ENCODE assay signal across 29 cellular contexts in the genomic region with DNA sequence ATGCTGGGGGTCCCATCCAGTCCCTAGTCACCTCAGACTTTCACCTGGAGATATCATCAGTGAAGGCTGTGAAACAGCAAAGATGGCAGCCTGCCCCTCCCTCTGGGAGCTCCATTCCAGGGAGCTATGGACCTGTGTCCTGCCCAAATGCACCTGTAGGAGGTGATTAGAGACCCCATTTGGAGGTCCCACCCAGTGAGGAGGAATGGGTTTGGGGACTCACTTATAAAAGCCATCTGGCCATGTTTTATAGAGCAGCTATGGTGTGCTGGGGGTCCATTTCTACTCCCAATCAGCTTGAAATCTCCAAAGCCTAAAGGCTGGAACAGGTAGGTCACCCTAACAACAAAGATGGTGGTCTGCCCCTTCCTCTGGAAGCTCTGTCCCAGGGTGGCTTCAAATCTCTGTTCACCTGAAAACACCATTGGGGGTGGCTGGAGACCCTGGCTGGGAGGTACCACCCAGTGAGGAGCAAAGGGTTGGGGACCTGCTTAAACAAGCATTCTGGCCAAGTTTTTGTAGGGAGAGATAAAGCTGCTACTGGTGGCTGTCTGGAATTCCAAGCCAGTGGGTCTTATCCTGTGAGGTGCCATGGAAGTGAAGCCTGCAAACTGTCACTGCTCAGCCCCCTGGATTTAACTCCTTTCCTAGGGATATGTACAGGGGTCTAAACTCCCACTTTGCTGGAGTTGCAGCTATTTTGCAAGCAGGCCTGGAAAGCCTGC.
"Had no signal": no experiment of that assay in that cellular context is flagged by ENCODE, and none has a peak within 500 bp of the region (broad histone marks: within the 10 kb centered on the region; RNA-seq: fewer than 3 reads in every experiment).

No MANE protein-coding gene starts in this region.

- H3K27me3 ChIP-seq: adrenal gland, ascending aorta, body of pancreas, brain microvascular endothelial cell, breast epithelium, cardiac muscle cell had no signal

- H3K9me3 ChIP-seq: adrenal gland, body of pancreas had no signal

- H3K27ac ChIP-seq: adrenal gland, ascending aorta, body of pancreas, brain microvascular endothelial cell, breast epithelium, cardiac muscle cell had no signal

- H3K4me1 ChIP-seq: adrenal gland, ascending aorta, body of pancreas, breast epithelium had no signal

- H3K4me3 ChIP-seq: adrenal gland, ascending aorta, body of pancreas, breast epithelium, cardiac muscle cell had no signal

- H3K36me3 ChIP-seq: adrenal gland, ascending aorta, brain microvascular endothelial cell, breast epithelium, cardiac muscle cell had no signal

- DNase-seq: activated effector memory CD4-positive, alpha-beta T cell treated with anti-CD3 and anti-CD28 coated beads, Interleukin-2, amount 50 U/mL, for 16 hours; activated effector memory CD4-positive, alpha-beta T cell treated with Interleukin-2 at 50 U/mL for 16 hours; activated gamma-delta T cell; activated gamma-delta T cell treated with Interleukin-2 at 50 U/mL for 16 hours; activated naive CD4-positive, alpha-beta T cell; activated naive CD4-positive, alpha-beta T cell treated with anti-CD3 and anti-CD28 coated beads for 36 hours; activated naive CD4-positive, alpha-beta T cell treated with anti-CD3 and anti-CD28 coated beads, Interleukin-2, amount 10 ng/mL, durations not matched to agents 7 days and 5 days; activated naive CD4-positive, alpha-beta T cell treated with anti-CD3 and anti-CD28 coated beads, Interleukin-2, amount 50 U/mL, for 16 hours; activated naive CD4-positive, alpha-beta T cell treated with Interleukin-2 at 50 U/mL for 16 hours; activated naive CD8-positive, alpha-beta T cell treated with anti-CD3 and anti-CD28 coated beads for 36 hours; activated naive CD8-positive, alpha-beta T cell treated with anti-CD3 and anti-CD28 coated beads, Interleukin-2, amount 10 ng/mL, durations not matched to agents 7 days and 5 days; activated naive CD8-positive, alpha-beta T cell treated with anti-CD3 and anti-CD28 coated beads, Interleukin-2, amount 50 U/mL, for 24 hours; activated T-cell treated with anti-CD3 and anti-CD28 coated beads, Interleukin-2, amount 50 U/mL, for 24 hours; activated T-cell treated with anti-CD3 and anti-CD28 coated beads, Interleukin-2, amount 50 U/mL, for 4 hours; activated T-cell treated with anti-CD3 and anti-CD28 coated beads, Interleukin-2, amount 50 U/mL, for 48 hours; activated T-cell treated with anti-CD3 and anti-CD28 coated beads, Interleukin-2, amount 50 U/mL, for 72 hours; adrenal gland; amniotic stem cell; amygdala; anterior cingulate cortex; aorta; body of pancreas; brain microvascular endothelial cell; caudate nucleus; central memory CD4-positive, alpha-beta T cell; cerebellar nuclear complex had no signal
